ENCODE assay signal across 5 cellular contexts in genomic region chr6:30723843-30724741, GRCh38. TPM values are rescaled to one million over a fixed set of nuclear protein-coding genes. Genes with fewer than 3 reads are reported as not detected.
DNase-seq lines count a peak whose midpoint lies in the region; ATAC-seq and TF ChIP-seq lines count a peak whose summit lies in the region.
"Not testable (repeated sequence)": the region's sequence is repeated elsewhere in the genome, so short reads cannot be mapped to it uniquely, and the experiment has no call there.

No MANE protein-coding gene starts in this region.

- not testable (repeated sequence) for H3K27me3 ChIP-seq in GM23248 (replicated peaks; ENCODE audit: insufficient read depth); fibroblast of lung (ENCODE audit: control insufficient read depth, insufficient read depth, low read length); neuronal stem cell (ENCODE audit: control insufficient read depth in 3 of 3, insufficient read depth in 3 of 3, low read depth in 1 of 3, low read length in 3 of 3)

- not testable (repeated sequence) for H3K18ac ChIP-seq in neuronal stem cell (ENCODE audit: low read length)

- H2BK120ac ChIP-seq in neuronal stem cell (ENCODE audit: low read depth, low read length): not testable (repeated sequence)

- H3K9me3 ChIP-seq in GM23248 (ENCODE audit: low read depth); fibroblast of lung (ENCODE audit: control insufficient read depth, insufficient read depth, low read depth, low read length); neuronal stem cell (replicated peaks in 1 of 2; ENCODE audit: control insufficient read depth in 2 of 2, insufficient read depth in 1 of 2, low read depth in 1 of 2, low read length in 2 of 2): not testable (repeated sequence)

- CTCF ChIA-PET in T-cell (lab: Charles Lee): interaction anchor here (0.6 to 9.1 kb wide), 8 partner anchors 9 to 363 kb away, joined by 3 to 254 read pairs (median 3); partner anchors contain the start of gene DHX16 (in 1 of the 2)

- H3K27ac ChIP-seq in GM23248: peak overlapping the region; percentile 95
- peak overlapping the region; percentile 13 for H3K27ac ChIP-seq in fibroblast of lung (ENCODE audit: insufficient read depth, low read length)
- H3K27ac ChIP-seq in neuronal stem cell (replicated peaks; ENCODE audit: low read length): not testable (repeated sequence)

- in situ Hi-C loops in GM23248 (cut with MboI): not testable (repeated sequence)

- not testable (repeated sequence) for ATAC-seq in T-cell (replicated peaks in 1 of 4); activated naive CD8-positive, alpha-beta T cell treated with anti-CD3 and anti-CD28 coated beads, Interleukin-2, amount 10 ng/mL, durations not matched to agents 7 days and 5 days (ENCODE audit: low read depth)

- H3K4me3 ChIP-seq in GM23248: peak overlapping the region; percentile 97
- peak overlapping the region in 3 of 4 experiments; percentile 9 to 21 (median 19) for H3K4me3 ChIP-seq in fibroblast of lung (replicated peaks in 1 of 4; ENCODE audit: control extremely low read depth in 1 of 4, insufficient read depth in 1 of 4, low read depth in 3 of 4, low read length in 4 of 4)
- not testable (repeated sequence) for H3K4me3 ChIP-seq in neuronal stem cell (ENCODE audit: low read length in 2 of 2)

- H4K8ac ChIP-seq in neuronal stem cell (ENCODE audit: low read depth, low read length): not testable (repeated sequence)

- H3K79me2 ChIP-seq in GM23248 (ENCODE audit: insufficient read depth): peaks cover 58% of the 10 kb centered on the region
- peaks cover 57% of the 10 kb centered on the region for H3K79me2 ChIP-seq in fibroblast of lung (ENCODE audit: control insufficient read depth, insufficient read depth, low read length)

- peaks cover 86% of the 10 kb centered on the region for H3F3A ChIP-seq in GM23248 (ENCODE audit: insufficient read depth)

- H3K4me2 ChIP-seq in GM23248 (ENCODE audit: unreplicated experiment): peak overlapping the region; percentile 93
- peak overlapping the region; percentile 72 for H3K4me2 ChIP-seq in fibroblast of lung (ENCODE audit: extremely low read depth, insufficient read depth, low read length)
- not testable (repeated sequence) for H3K4me2 ChIP-seq in neuronal stem cell (ENCODE audit: insufficient read depth, low read length, poor library complexity, severe bottlenecking)

- peak overlapping the region; percentile 63 to 89 for H3K27ac Mint-ChIP-seq in T-cell
- peak overlapping the region; percentile 57 for H3K27ac Mint-ChIP-seq in activated naive CD8-positive, alpha-beta T cell treated with anti-CD3 and anti-CD28 coated beads, Interleukin-2, amount 10 ng/mL, durations not matched to agents 7 days and 5 days

- H2AFZ ChIP-seq in GM23248; fibroblast of lung (ENCODE audit: low read length); neuronal stem cell (ENCODE audit: low read length): not testable (repeated sequence)

- TF ChIP-seq CTCF in fibroblast of lung (conservative IDR thresholded peaks at IDR 0.05 in 1 of 2, IDR thresholded peaks at IDR 0.05 in 1 of 2; ENCODE audit: low read depth in 1 of 2, low read length in 2 of 2): peak in 1 of 2 donors; percentile 2

- H2BK5ac ChIP-seq in neuronal stem cell (ENCODE audit: low read length): not testable (repeated sequence)

- not testable (repeated sequence) for H3K9me3 Mint-ChIP-seq in T-cell; activated naive CD8-positive, alpha-beta T cell treated with anti-CD3 and anti-CD28 coated beads, Interleukin-2, amount 10 ng/mL, durations not matched to agents 7 days and 5 days

- POLR2A ChIA-PET in T-cell (lab: Charles Lee): interaction anchor here in 1 of 2 donors (1.0 kb wide), 1 partner anchor 100 kb away, joined by 3 read pairs; no protein-coding TSS in a partner anchor
- POLR2A ChIA-PET in activated naive CD8-positive, alpha-beta T cell treated with anti-CD3 and anti-CD28 coated beads, Interleukin-2, amount 10 ng/mL, durations not matched to agents 7 days and 5 days (lab: Charles Lee): interaction anchor here (0.9 to 11.0 kb wide), 8 partner anchors 10 to 111 kb away, joined by 3 to 512 read pairs (median 4); partner anchors contain the start of gene DHX16

- H2BK12ac ChIP-seq in neuronal stem cell (ENCODE audit: low read length): not testable (repeated sequence)

- not testable (repeated sequence) for H3K23ac ChIP-seq in neuronal stem cell (ENCODE audit: low read depth, low read length, poor library complexity)

- H2BK15ac ChIP-seq in neuronal stem cell (ENCODE audit: low read length): not testable (repeated sequence)

- WGBS in GM23248 (ENCODE audit: low coverage in 1 of 2, low lambda C conversion rate in 2 of 2, missing lambda C conversion rate in 2 of 2), 2 experiments: 32 to 33% methylated on average over 29 of the region's 29 CpGs
- no CpG with 5 or more reads among the region's 29 CpGs for WGBS in neuronal stem cell (ENCODE audit: extremely low coverage in 2 of 2, insufficient read length in 2 of 2, insufficient replicate concordance in 1 of 2), 2 donors

- H2AK5ac ChIP-seq in neuronal stem cell (ENCODE audit: low read depth, low read length): not testable (repeated sequence)

- H3K4me1 Mint-ChIP-seq in T-cell: peaks cover 48 to 60% (median 52%) of the 10 kb centered on the region in 3 donors
- H3K4me1 Mint-ChIP-seq in activated naive CD8-positive, alpha-beta T cell treated with anti-CD3 and anti-CD28 coated beads, Interleukin-2, amount 10 ng/mL, durations not matched to agents 7 days and 5 days: peaks cover 40% of the 10 kb centered on the region

- H4K20me1 ChIP-seq in GM23248 (ENCODE audit: insufficient read depth): peaks cover 19% of the 10 kb centered on the region; the same call in 1 of the 2 replicates
- H4K20me1 ChIP-seq in fibroblast of lung (ENCODE audit: control insufficient read depth, extremely low read depth, insufficient read depth, low read length): not testable (repeated sequence)

- not testable (repeated sequence) for H3K79me1 ChIP-seq in neuronal stem cell (ENCODE audit: low read depth, low read length)

- not testable (repeated sequence) for H4K91ac ChIP-seq in neuronal stem cell (ENCODE audit: low read depth, low read length, poor library complexity)

- H3K4me1 ChIP-seq in GM23248 (ENCODE audit: insufficient read depth) (peaks cover 51% of the 10 kb centered on the region), fibroblast of lung (ENCODE audit: control insufficient read depth, extremely low read depth, insufficient read depth, low read length) (peaks cover 15% of the 10 kb centered on the region), neuronal stem cell (ENCODE audit: control insufficient read depth in 2 of 2, insufficient read depth in 1 of 2, low read depth in 1 of 2, low read length in 2 of 2) (peaks cover 11 to 17% of the 10 kb centered on the region in 2 donors)

- not testable (repeated sequence) for H3K9me2 ChIP-seq in GM23248 (ENCODE audit: insufficient read depth)

- peak; percentile 35 for DNase-seq in GM23248
- not testable (repeated sequence) for DNase-seq in T-cell; activated naive CD8-positive, alpha-beta T cell treated with anti-CD3 and anti-CD28 coated beads, Interleukin-2, amount 10 ng/mL, durations not matched to agents 7 days and 5 days; fibroblast of lung (ENCODE audit: low read depth in 2 of 2); neuronal stem cell (ENCODE audit: low spot score)

- H3K4ac ChIP-seq in neuronal stem cell (ENCODE audit: low read length): not testable (repeated sequence)

- peak overlapping the region in 2 of 3 donors; percentile 17 to 23 for H3K4me3 Mint-ChIP-seq in T-cell
- H3K4me3 Mint-ChIP-seq in activated naive CD8-positive, alpha-beta T cell treated with anti-CD3 and anti-CD28 coated beads, Interleukin-2, amount 10 ng/mL, durations not matched to agents 7 days and 5 days: peak overlapping the region; percentile 91

- peaks cover 40% of the 10 kb centered on the region for H3K36me3 ChIP-seq in GM23248 (ENCODE audit: low read depth)
- peaks cover 14% of the 10 kb centered on the region for H3K36me3 ChIP-seq in fibroblast of lung (ENCODE audit: control insufficient read depth, insufficient read depth, low read length)
- H3K36me3 ChIP-seq in neuronal stem cell (replicated peaks in 1 of 2; ENCODE audit: control insufficient read depth in 2 of 2, insufficient read depth in 2 of 2, low read length in 2 of 2): peaks cover 43 to 66% of the 10 kb centered on the region in 2 donors

- peak overlapping the region; percentile 99 for H3K9ac ChIP-seq in GM23248
- not testable (repeated sequence) for H3K9ac ChIP-seq in fibroblast of lung (ENCODE audit: insufficient read depth, low read length)
- peak overlapping the region; percentile 60 for H3K9ac ChIP-seq in neuronal stem cell (ENCODE audit: low read depth, low read length, poor library complexity)

- not testable (repeated sequence) for H3K27me3 Mint-ChIP-seq in T-cell; activated naive CD8-positive, alpha-beta T cell treated with anti-CD3 and anti-CD28 coated beads, Interleukin-2, amount 10 ng/mL, durations not matched to agents 7 days and 5 days

- H3K14ac ChIP-seq in neuronal stem cell (ENCODE audit: low read length): not testable (repeated sequence)

- H3K36me3 Mint-ChIP-seq in T-cell: peaks cover 35% of the 10 kb centered on the region
- peaks cover 60% of the 10 kb centered on the region for H3K36me3 Mint-ChIP-seq in activated naive CD8-positive, alpha-beta T cell treated with anti-CD3 and anti-CD28 coated beads, Interleukin-2, amount 10 ng/mL, durations not matched to agents 7 days and 5 days

RNA-seq across cellular contexts. Expression of gene TUBB, which starts 3.9 kb away (rescaled TPM):
- total RNA-seq in GM23248 (2014; rRNA removed; shearing (Covaris generic)): 525 and 565 TPM in 2 replicates
- polyA plus RNA-seq in GM23248 (2016; fragmentation: Nextera tagmentation; extraction: Ambion mirVana): 491 and 520 TPM in 2 replicates
- total RNA-seq in T-cell: 100 to 1,000 TPM; 108 to 246 (median 202) TPM
- total RNA-seq in activated naive CD8-positive, alpha-beta T cell treated with anti-CD3 and anti-CD28 coated beads, Interleukin-2, amount 10 ng/mL, durations not matched to agents 7 days and 5 days: 1,000 to 10,000 TPM; 1,168 to 1,207 TPM
- total RNA-seq in fibroblast of lung: 432 and 551 TPM in 2 replicates
- polyA plus RNA-seq in fibroblast of lung: 1,493 and 2,513 TPM in 2 replicates
- polyA plus RNA-seq in fibroblast of lung (2012): 1,291 and 2,040 TPM in 2 replicates
- polyA minus RNA-seq in fibroblast of lung (ENCODE audit: low replicate concordance): 2,570 and 3,657 TPM in 2 replicates
- polyA plus RNA-seq in neuronal stem cell (2013, experiment 1 of 2): 2,147 TPM
- 2,146 TPM for polyA plus RNA-seq in neuronal stem cell (2013, experiment 2 of 2)

RNA-seq across cellular contexts. Expression of gene MDC1, which starts 7.0 kb away (rescaled TPM):
- 4.9 and 6.6 TPM in 2 replicates for total RNA-seq in GM23248 (2014; rRNA removed; shearing (Covaris generic))
- polyA plus RNA-seq in GM23248 (2016; fragmentation: Nextera tagmentation; extraction: Ambion mirVana) (6.7 and 7.1 TPM in 2 replicates), fibroblast of lung (3.3 and 7.4 TPM in 2 replicates)
- total RNA-seq in T-cell (10 to 100 TPM; 42.3 to 69.7 (median 53.4) TPM), fibroblast of lung (3.3 and 5.0 TPM in 2 replicates)
- 10 to 100 TPM; 50.2 to 52.2 TPM for total RNA-seq in activated naive CD8-positive, alpha-beta T cell treated with anti-CD3 and anti-CD28 coated beads, Interleukin-2, amount 10 ng/mL, durations not matched to agents 7 days and 5 days
- 8.7 and 14.3 TPM in 2 replicates for polyA plus RNA-seq in fibroblast of lung (2012)
- polyA minus RNA-seq in fibroblast of lung (ENCODE audit: low replicate concordance): 47.9 and 50.8 TPM in 2 replicates
- 50.3 TPM for polyA plus RNA-seq in neuronal stem cell (2013, experiment 1 of 2)
- polyA plus RNA-seq in neuronal stem cell (2013, experiment 2 of 2): 51.5 TPM

RNA-seq across cellular contexts. Expression of gene FLOT1, which starts 18.4 kb away (rescaled TPM):
- total RNA-seq in GM23248 (2014; rRNA removed; shearing (Covaris generic)): 156 and 165 TPM in 2 replicates
- polyA plus RNA-seq in GM23248 (2016; fragmentation: Nextera tagmentation; extraction: Ambion mirVana) (162 and 171 TPM in 2 replicates), fibroblast of lung (301 TPM in 2 replicates)
- total RNA-seq in T-cell (100 to 1,000 TPM in 1 of 5 donors, 10 to 100 TPM in 4; 62.2 to 109 (median 74.2) TPM), fibroblast of lung (136 and 180 TPM in 2 replicates)
- total RNA-seq in activated naive CD8-positive, alpha-beta T cell treated with anti-CD3 and anti-CD28 coated beads, Interleukin-2, amount 10 ng/mL, durations not matched to agents 7 days and 5 days: 100 to 1,000 TPM; 261 to 271 TPM
- polyA plus RNA-seq in fibroblast of lung (2012): 219 and 223 TPM in 2 replicates
- polyA minus RNA-seq in fibroblast of lung (ENCODE audit: low replicate concordance): 145 and 206 TPM in 2 replicates
- 107 TPM for polyA plus RNA-seq in neuronal stem cell (2013, experiment 1 of 2)
- polyA plus RNA-seq in neuronal stem cell (2013, experiment 2 of 2): 102 TPM

RNA-seq across cellular contexts. Expression of gene IER3, which starts 20.3 kb away (rescaled TPM):
- total RNA-seq in GM23248 (2014; rRNA removed; shearing (Covaris generic)): 148 and 156 TPM in 2 replicates
- polyA plus RNA-seq in GM23248 (2016; fragmentation: Nextera tagmentation; extraction: Ambion mirVana) (76.4 and 82.1 TPM in 2 replicates), fibroblast of lung (34.2 and 102 TPM in 2 replicates)
- total RNA-seq in T-cell (10 to 100 TPM in 4 of 5 donors, 1 to 10 TPM in 1; 8.9 to 30.8 (median 12.4) TPM), fibroblast of lung (42.9 and 43.3 TPM in 2 replicates)
- 10 to 100 TPM; 49.1 to 52.7 TPM for total RNA-seq in activated naive CD8-positive, alpha-beta T cell treated with anti-CD3 and anti-CD28 coated beads, Interleukin-2, amount 10 ng/mL, durations not matched to agents 7 days and 5 days
- 44.9 and 125 TPM in 2 replicates for polyA plus RNA-seq in fibroblast of lung (2012)
- 8.1 and 14.4 TPM in 2 replicates for polyA minus RNA-seq in fibroblast of lung (ENCODE audit: low replicate concordance)
- polyA plus RNA-seq in neuronal stem cell (2013, experiment 1 of 2): 11.0 TPM
- polyA plus RNA-seq in neuronal stem cell (2013, experiment 2 of 2): 10.9 TPM

RNA-seq across cellular contexts. Expression of gene NRM, which starts 33.3 kb away (rescaled TPM):
- 5.8 and 6.2 TPM in 2 replicates for total RNA-seq in GM23248 (2014; rRNA removed; shearing (Covaris generic))
- polyA plus RNA-seq in GM23248 (2016; fragmentation: Nextera tagmentation; extraction: Ambion mirVana) (11.3 and 11.6 TPM in 2 replicates), fibroblast of lung (18.3 and 39.6 TPM in 2 replicates)
- total RNA-seq in T-cell (1 to 10 TPM; 4.2 to 6.9 (median 5.5) TPM), fibroblast of lung (1.5 and 2.5 TPM in 2 replicates)
- 10 to 100 TPM; 33.1 to 33.9 TPM for total RNA-seq in activated naive CD8-positive, alpha-beta T cell treated with anti-CD3 and anti-CD28 coated beads, Interleukin-2, amount 10 ng/mL, durations not matched to agents 7 days and 5 days
- 21.5 and 46.7 TPM in 2 replicates for polyA plus RNA-seq in fibroblast of lung (2012)
- 66.6 and 131 TPM in 2 replicates for polyA minus RNA-seq in fibroblast of lung (ENCODE audit: low replicate concordance)
- 98.1 TPM for polyA plus RNA-seq in neuronal stem cell (2013, experiment 1 of 2)
- polyA plus RNA-seq in neuronal stem cell (2013, experiment 2 of 2): 96.2 TPM
